In genomic region chr19:1438035-1438932, GRCh38 we compare ENCODE assay signal across 8 cellular contexts. TPM values are rescaled to one million over a fixed set of nuclear protein-coding genes. Genes with fewer than 3 reads are reported as not detected.
DNase-seq lines count a peak whose midpoint lies in the region; TF ChIP-seq lines count a peak whose summit lies in the region.

Gene RPS15, plus strand, starts transcription at chr19:1438396. Its CDS starts 30 bp downstream, at chr19:1438426.

- TF ChIP-seq POLR2A in suprapubic skin (IDR thresholded peaks at IDR 0.05), result peak; percentile 78 to 91

- WGBS in SK-N-SH (ENCODE audit: low lambda C conversion rate), result 6% methylated on average over 27 of the region's 100 CpGs
- 1% methylated on average over 54 of the region's 100 CpGs for WGBS in suprapubic skin

- H3K79me2 ChIP-seq in SK-N-SH (ENCODE audit: insufficient read depth), result peaks cover 43% of the 10 kb centered on the region

- H3K4me1 ChIP-seq in SK-N-SH (ENCODE audit: control insufficient read depth in 1 of 2, insufficient read depth in 2 of 2, low read depth in 1 of 2, low read length in 1 of 2) (peaks cover 3 to 17% of the 10 kb centered on the region in 2 experiments; a peak in 3 of 4 replicates), suprapubic skin (peaks cover 30% of the 10 kb centered on the region)

- peaks cover 5% of the 10 kb centered on the region for H3K27me3 Mint-ChIP-seq in activated naive CD4-positive, alpha-beta T cell treated with anti-CD3 and anti-CD28 coated beads, Interleukin-2, amount 10 ng/mL, durations not matched to agents 7 days and 5 days

- H3F3A ChIP-seq in SK-N-SH (replicated peaks; ENCODE audit: insufficient read depth), result peaks cover 56% of the 10 kb centered on the region

- peaks cover 35 to 51% of the 10 kb centered on the region in 2 experiments for H3K36me3 ChIP-seq in SK-N-SH (replicated peaks in 1 of 2; ENCODE audit: control insufficient read depth in 1 of 2, insufficient read depth in 2 of 2, low read length in 1 of 2)
- peaks cover 56% of the 10 kb centered on the region for H3K36me3 ChIP-seq in suprapubic skin

- DNase-seq in GM04504 (ENCODE audit: low read depth) (peak; percentile 86), HFF-Myc (ENCODE audit: extremely low read depth, low read depth) (peak; percentile 77), NCI-H1048 (lab: John Stamatoyannopoulos, UW) (peak; percentile 84), SK-N-SH (peak; percentile 96), germinal center (ENCODE audit: low spot score) (peak; percentile 94), occipital lobe (lab: John Stamatoyannopoulos, UW) (peak; percentile 88), suprapubic skin (ENCODE audit: low spot score in 2 of 2) (peak; percentile 96 to 98)
- peak; percentile 96 for DNase-seq in activated naive CD4-positive, alpha-beta T cell treated with anti-CD3 and anti-CD28 coated beads, Interleukin-2, amount 10 ng/mL, durations not matched to agents 7 days and 5 days

- H3K9me2 ChIP-seq in SK-N-SH, result no peaks in the 10 kb centered on the region

- CTCF ChIA-PET in SK-N-SH (lab: Yijun Ruan, JAX), result interaction anchor here (0.7 to 2.0 kb wide), 6 partner anchors 9 to 122 kb away, joined by 3 to 9 read pairs (median 4); no protein-coding TSS in a partner anchor
- CTCF ChIA-PET in activated naive CD4-positive, alpha-beta T cell treated with anti-CD3 and anti-CD28 coated beads, Interleukin-2, amount 10 ng/mL, durations not matched to agents 7 days and 5 days (lab: Charles Lee), result interaction anchor here (0.6 to 1.2 kb wide), 3 partner anchors 21 to 330 kb away, joined by 3 to 4 read pairs (median 4); no protein-coding TSS in a partner anchor

- TF ChIP-seq CTCF in HFF-Myc (IDR thresholded peaks at IDR 0.05; ENCODE audit: low read depth, low read length, missing control alignments) (peak; percentile 90), SK-N-SH (IDR thresholded peaks at IDR 0.05) (peak; percentile 86), suprapubic skin (IDR thresholded peaks at IDR 0.05) (peak; percentile 83 to 97)

- H3K4me1 Mint-ChIP-seq in activated naive CD4-positive, alpha-beta T cell treated with anti-CD3 and anti-CD28 coated beads, Interleukin-2, amount 10 ng/mL, durations not matched to agents 7 days and 5 days, result peaks cover 31% of the 10 kb centered on the region

- no peak for TF ChIP-seq RAD21 in SK-N-SH (IDR thresholded peaks at IDR 0.05; ENCODE audit: low read length)

- 0 out of 4 replicates have a peak, but pooled peaks of 1 of the 2 experiments have one; percentile 30 for TF ChIP-seq EP300 in SK-N-SH (IDR thresholded peaks at IDR 0.05; ENCODE audit: borderline replicate concordance in 1 of 2, low read depth in 1 of 2, low read length in 1 of 2)
- no peak for TF ChIP-seq EP300 in suprapubic skin (IDR thresholded peaks at IDR 0.05)

- H3K4me2 ChIP-seq in SK-N-SH, result peak within 1 kb of the TSS; percentile 97

- peak within 1 kb of the TSS; percentile 97 for H3K4me3 Mint-ChIP-seq in activated naive CD4-positive, alpha-beta T cell treated with anti-CD3 and anti-CD28 coated beads, Interleukin-2, amount 10 ng/mL, durations not matched to agents 7 days and 5 days

- peaks cover 50% of the 10 kb centered on the region for H4K20me1 ChIP-seq in SK-N-SH (ENCODE audit: insufficient read depth)

- H3K27me3 ChIP-seq in SK-N-SH (ENCODE audit: insufficient read depth) (no peaks in the 10 kb centered on the region), suprapubic skin (no peaks in the 10 kb centered on the region)

- peak within 1 kb of the TSS; percentile 79; the same call in 1 of the 2 replicates for H2AFZ ChIP-seq in SK-N-SH (ENCODE audit: low read depth)

- no peaks in the 10 kb centered on the region for H3K9me3 ChIP-seq in SK-N-SH
- H3K9me3 ChIP-seq in suprapubic skin, result no peaks in the 10 kb centered on the region

- H3K27ac ChIP-seq in SK-N-SH (ENCODE audit: low read depth in 2 of 2, low read length in 1 of 2), result peak within 1 kb of the TSS; percentile 81 to 82
- peak within 1 kb of the TSS; percentile 83 for H3K27ac ChIP-seq in suprapubic skin

- H3K36me3 Mint-ChIP-seq in activated naive CD4-positive, alpha-beta T cell treated with anti-CD3 and anti-CD28 coated beads, Interleukin-2, amount 10 ng/mL, durations not matched to agents 7 days and 5 days, result peaks cover 44% of the 10 kb centered on the region

- H3K4me3 ChIP-seq in HFF-Myc (replicated peaks; ENCODE audit: low read depth, low read length) (peak within 1 kb of the TSS; percentile 95), SK-N-SH (ENCODE audit: low read depth in 2 of 2, low read length in 1 of 2) (peak within 1 kb of the TSS; percentile 80 to 81), suprapubic skin (peak within 1 kb of the TSS; percentile 58)

- no peaks in the 10 kb centered on the region for H3K9me3 Mint-ChIP-seq in activated naive CD4-positive, alpha-beta T cell treated with anti-CD3 and anti-CD28 coated beads, Interleukin-2, amount 10 ng/mL, durations not matched to agents 7 days and 5 days

- POLR2A ChIA-PET in SK-N-SH (lab: Yijun Ruan, JAX), result interaction anchor here (1.1 kb wide), 1 partner anchor 169 kb away, joined by 3 read pairs; the partner anchor contains the start of gene CIRBP

- peak within 1 kb of the TSS; percentile 99 for H3K27ac Mint-ChIP-seq in activated naive CD4-positive, alpha-beta T cell treated with anti-CD3 and anti-CD28 coated beads, Interleukin-2, amount 10 ng/mL, durations not matched to agents 7 days and 5 days

- peak within 1 kb of the TSS; percentile 96 for H3K9ac ChIP-seq in SK-N-SH

TF ChIP-seq in SK-N-SH, 30 proteins besides CTCF, POLR2A, EP300 and RAD21 (continues in another document):
- TF ChIP-seq USF1 (IDR thresholded peaks at IDR 0.05; ENCODE audit: borderline replicate concordance, low read depth), result peak; percentile 50
- peak; percentile 91 for TF ChIP-seq GABPA (IDR thresholded peaks at IDR 0.05; ENCODE audit: low read depth)
- peak; percentile 69 for TF ChIP-seq RCOR1 (IDR thresholded peaks at IDR 0.05; ENCODE audit: low read length)
- peak; percentile 82 for TF ChIP-seq MXI1 (IDR thresholded peaks at IDR 0.05; ENCODE audit: low read depth, low read length)
- TF ChIP-seq FOXJ3 (CRISPR knock-in tag; IDR thresholded peaks at IDR 0.05), result peak; percentile 85
- TF ChIP-seq MEF2A (IDR thresholded peaks at IDR 0.05; ENCODE audit: borderline replicate concordance, low read depth), result no peak; the same call in 1 of the 2 replicates
- peak; percentile 87 for TF ChIP-seq YY1 (IDR thresholded peaks at IDR 0.05; ENCODE audit: low read depth)
- TF ChIP-seq GATA2 (CRISPR knock-in tag; IDR thresholded peaks at IDR 0.05), result no peak
- TF ChIP-seq NFIC (IDR thresholded peaks at IDR 0.05; ENCODE audit: borderline replicate concordance), result no peak; the same call in 1 of the 2 replicates
- TF ChIP-seq FOSL2 (IDR thresholded peaks at IDR 0.05; ENCODE audit: borderline replicate concordance, low read depth), result no peak
- no peak for TF ChIP-seq EZH2phosphoT487 (IDR thresholded peaks at IDR 0.05; ENCODE audit: borderline replicate concordance, low read depth)
- peak; percentile 91 for TF ChIP-seq ELF1 (IDR thresholded peaks at IDR 0.05)
- peak; percentile 5; the same call in 1 of the 2 replicates for TF ChIP-seq SMC3 (IDR thresholded peaks at IDR 0.05; ENCODE audit: low read depth, low read length)
- TF ChIP-seq TCF12 (IDR thresholded peaks at IDR 0.05), result no peak
- TF ChIP-seq FOXM1 (IDR thresholded peaks at IDR 0.05; ENCODE audit: low read depth), result no peak
- TF ChIP-seq REST (IDR thresholded peaks at IDR 0.05; ENCODE audit: low read depth, low read length), result peak; percentile 82; the same call in 1 of the 2 replicates
- TF ChIP-seq CHD2 (IDR thresholded peaks at IDR 0.05; ENCODE audit: low read length, partially characterized antibody), result peak; percentile 100

RNA-seq across cellular contexts. Expression of gene RPS15, which starts in this region (rescaled TPM):
- 2,836 and 3,749 TPM in 2 replicates for polyA plus RNA-seq in SK-N-SH (2012; rRNA removed)
- polyA plus RNA-seq in SK-N-SH (2012; cell fraction: cytosol; rRNA removed), result 2,019 and 3,381 TPM in 2 replicates
- polyA plus RNA-seq in SK-N-SH (2012; cell fraction: nucleus; rRNA removed), result 943 and 2,115 TPM in 2 replicates
- 252 TPM for total RNA-seq in occipital lobe
- 1,000 to 10,000 TPM; 1,802 to 3,909 (median 2,793) TPM for total RNA-seq in suprapubic skin

Comparison
In these comparisons a context has a peak if more than half of its experiments do, and no peak if none do; other contexts are left out.
1. Peak in every context shown above with its lines: DNase-seq, H3K4me3 ChIP-seq and H3K27ac ChIP-seq.